ENCODE assay signal across 1 cellular context in genomic region chr12:7351177-7351576, GRCh38.
TF ChIP-seq lines count a peak whose summit lies in the region.

No MANE protein-coding gene starts in this region.

TF ChIP-seq in H1, 55 proteins besides CTCF, POLR2A, EP300 and RAD21 (continued from another document):
- TF ChIP-seq CHD7 (IDR thresholded peaks at IDR 0.05; ENCODE audit: insufficient replicate concordance, low read length) (no peak), TAF1 (IDR thresholded peaks at IDR 0.05; ENCODE audit: low read depth, low read length) (no peak), SP4 (IDR thresholded peaks at IDR 0.05; ENCODE audit: low read length) (no peak), KDM4A (IDR thresholded peaks at IDR 0.05; ENCODE audit: low read depth, low read length, severe bottlenecking) (no peak), CREB1 (IDR thresholded peaks at IDR 0.05) (no peak), ATF2 (IDR thresholded peaks at IDR 0.05; ENCODE audit: low read length) (no peak), SP2 (IDR thresholded peaks at IDR 0.05; ENCODE audit: low read length) (no peak), RXRA (IDR thresholded peaks at IDR 0.05; ENCODE audit: insufficient read depth, low read depth, low read length) (no peak), HDAC6 (IDR thresholded peaks at IDR 0.05; ENCODE audit: low read depth, low read length) (no peak)
